ENCODE assay signal across 1 cellular context in genomic region chr16:67506468-67506867, GRCh38.
TF ChIP-seq lines count a peak whose summit lies in the region.

No MANE protein-coding gene starts in this region.

TF ChIP-seq in K562, 482 proteins besides CTCF, POLR2A, EP300 and RAD21:
- TF ChIP-seq ZNF695 (CRISPR knock-in tag; IDR thresholded peaks at IDR 0.05) (no peak), ZNF766 (CRISPR knock-in tag; conservative IDR thresholded peaks at IDR 0.05) (0 out of 2 replicates have a peak, but pooled peaks have one; percentile 37), NFRKB (IDR thresholded peaks at IDR 0.05; ENCODE audit: low read depth) (0 out of 2 replicates have a peak, but pooled peaks have one; percentile 27)
TF ChIP-seq in K562: peak in this region for 2.
